ENCODE assay signal across 1 cellular context in genomic region chr13:79810671-79811070, GRCh38.
TF ChIP-seq lines count a peak whose summit lies in the region.

No MANE protein-coding gene starts in this region.

TF ChIP-seq in GM12878, 131 proteins besides CTCF, POLR2A, EP300 and RAD21 (continued from another document):
- no peak for TF ChIP-seq E4F1 (IDR thresholded peaks at IDR 0.05; ENCODE audit: borderline replicate concordance, partially characterized antibody)
- no peak for TF ChIP-seq IKZF1 (conservative IDR thresholded peaks at IDR 0.05)
- no peak for TF ChIP-seq NRF1 (conservative IDR thresholded peaks at IDR 0.05; ENCODE audit: low read depth, low read length)
- TF ChIP-seq ZBED1 (IDR thresholded peaks at IDR 0.05; ENCODE audit: borderline replicate concordance), result no peak
- peak; percentile 38; the same call in 1 of the 2 replicates for TF ChIP-seq ZNF384 (IDR thresholded peaks at IDR 0.05; ENCODE audit: borderline replicate concordance, low read depth, low read length)
